1 cellular context compared by ENCODE assay signal in the genomic region with DNA sequence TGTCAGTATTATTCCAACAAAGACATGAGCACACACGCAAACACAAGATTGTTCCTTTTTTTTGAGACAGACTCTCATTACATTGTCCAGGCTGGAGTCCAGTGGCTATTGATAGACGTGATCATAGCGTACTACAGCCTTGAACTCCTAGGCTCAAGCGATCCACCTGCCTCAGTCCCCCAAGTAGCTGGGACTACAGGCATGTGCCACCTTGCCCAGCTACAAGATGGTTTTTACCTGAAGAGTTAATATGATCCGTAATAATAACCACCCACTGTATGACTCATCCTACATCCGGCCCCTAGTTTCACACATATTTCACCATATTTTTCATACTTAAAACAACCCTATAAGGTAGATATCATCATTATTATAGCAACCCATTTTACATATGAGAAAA.
TF ChIP-seq lines count a peak whose summit lies in the region.

No MANE protein-coding gene starts in this region.

TF ChIP-seq in GM12878, 131 proteins besides CTCF, POLR2A, EP300 and RAD21:
- no peak for TF ChIP-seq NFXL1 (IDR thresholded peaks at IDR 0.05; ENCODE audit: borderline replicate concordance)
- peak; percentile 23; the same call in 1 of the 2 replicates for TF ChIP-seq MTA2 (IDR thresholded peaks at IDR 0.05; ENCODE audit: low read depth)
- no peak for TF ChIP-seq ZSCAN29 (IDR thresholded peaks at IDR 0.05)
- peak; percentile 39; the same call in 1 of the 2 replicates for TF ChIP-seq ATF7 (IDR thresholded peaks at IDR 0.05; ENCODE audit: low read depth)
- 0 out of 2 replicates have a peak, but pooled peaks have one; percentile 29 for TF ChIP-seq DPF2 (IDR thresholded peaks at IDR 0.05)
- peak; percentile 30; the same call in 1 of the 2 replicates for TF ChIP-seq RUNX3 (IDR thresholded peaks at IDR 0.05; ENCODE audit: low read length)
- no peak for TF ChIP-seq IRF4 (IDR thresholded peaks at IDR 0.05; ENCODE audit: low read depth, low read length)
- peak; percentile 74 for TF ChIP-seq JUNB (IDR thresholded peaks at IDR 0.05)
- peak in 1 of 2 experiments; percentile 19; a peak in 1 of 4 replicates for TF ChIP-seq BHLHE40 (IDR thresholded peaks at IDR 0.05; ENCODE audit: borderline replicate concordance in 1 of 2, low read depth in 2 of 2, low read length in 1 of 2)
- TF ChIP-seq IKZF2 (IDR thresholded peaks at IDR 0.05) = peak in 1 of 2 experiments; percentile 25; a peak in 1 of 4 replicates
- no peak for TF ChIP-seq HDAC6 (IDR thresholded peaks at IDR 0.05; ENCODE audit: unreplicated experiment)
- TF ChIP-seq CBX5 (IDR thresholded peaks at IDR 0.05; ENCODE audit: low read depth) = no peak
- 0 out of 2 replicates have a peak, but pooled peaks have one; percentile 15 for TF ChIP-seq IKZF1 (conservative IDR thresholded peaks at IDR 0.05)
